In the genomic region with DNA sequence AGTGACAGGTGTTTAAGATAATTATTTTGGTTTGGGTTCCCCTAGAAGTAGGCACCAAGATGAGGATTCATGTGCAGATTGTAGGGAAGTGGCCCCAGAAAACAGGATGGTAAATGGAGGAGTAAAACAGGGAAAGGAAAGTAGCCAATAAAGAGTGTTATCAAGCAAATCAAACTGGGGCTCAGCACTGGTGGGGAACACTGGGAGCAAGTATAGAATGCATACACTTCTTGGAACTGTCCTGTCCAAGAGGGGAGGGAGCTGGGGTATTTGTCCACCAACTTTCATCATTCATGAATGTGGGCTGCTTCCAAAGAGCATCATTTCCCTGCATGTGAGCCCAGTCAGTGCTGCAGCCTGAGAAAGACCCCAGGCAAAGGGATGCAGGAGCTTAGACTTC, we compare ENCODE assay signal across 24 cellular contexts.
"Had no signal": no experiment of that assay in that cellular context is flagged by ENCODE, and none has a peak within 500 bp of the region (broad histone marks: within the 10 kb centered on the region; RNA-seq: fewer than 3 reads in every experiment).

No MANE protein-coding gene starts in this region.

- H3K4me3 ChIP-seq: colonic mucosa, coronary artery, dorsolateral prefrontal cortex, esophagus squamous epithelium, gastrocnemius medialis, gastroesophageal sphincter, heart left ventricle, heart right ventricle had no signal

- H3K9me3 ChIP-seq: colonic mucosa, esophagus squamous epithelium, gastrocnemius medialis, gastroesophageal sphincter, heart left ventricle, heart right ventricle had no signal

- H3K27ac Mint-ChIP-seq: dendritic cell treated with granulocyte-macrophage colony-stimulating factor and Interleukin-4, amounts not matched to agents 40 ng/mL and 50 ng/mL, for 4 days; effector memory CD8-positive, alpha-beta T cell; endodermal cell had no signal

- H3K4me1 Mint-ChIP-seq: endodermal cell had no signal

- DNase-seq: colonic mucosa; cortex of kidney; dermis blood vessel endothelial cell; dorsolateral prefrontal cortex; effector CD4-positive, alpha-beta T cell; effector CD8-positive, alpha-beta T cell; effector memory CD4-positive, alpha-beta T cell; effector memory CD8-positive, alpha-beta T cell; endodermal cell; erythroblast; esophagus squamous epithelium; foreskin fibroblast; foreskin keratinocyte; foreskin melanocyte; gastrocnemius medialis; glutamatergic neuron; head of caudate nucleus; heart left ventricle; heart right ventricle had no signal

- H3K4me1 ChIP-seq: colonic mucosa, esophagus squamous epithelium, gastrocnemius medialis, gastroesophageal sphincter, heart left ventricle, heart right ventricle had no signal

- ATAC-seq: effector memory CD8-positive, alpha-beta T cell; esophagus mucosa; foreskin keratinocyte; gastrocnemius medialis; gastroesophageal sphincter; heart left ventricle; heart right ventricle had no signal

- H3K9me3 Mint-ChIP-seq: dendritic cell treated with granulocyte-macrophage colony-stimulating factor and Interleukin-4, amounts not matched to agents 40 ng/mL and 50 ng/mL, for 4 days; endodermal cell had no signal

- H3K27ac ChIP-seq: colonic mucosa, coronary artery, dorsolateral prefrontal cortex, epithelial cell of prostate, esophagus squamous epithelium, foreskin keratinocyte, gastrocnemius medialis, gastroesophageal sphincter, heart left ventricle, heart right ventricle had no signal

- H3K27me3 Mint-ChIP-seq: dendritic cell treated with granulocyte-macrophage colony-stimulating factor and Interleukin-4, amounts not matched to agents 40 ng/mL and 50 ng/mL, for 4 days; effector memory CD8-positive, alpha-beta T cell had no signal

- H3K27me3 ChIP-seq: colonic mucosa, foreskin keratinocyte, gastrocnemius medialis, heart left ventricle, heart right ventricle had no signal

- H3K4me3 Mint-ChIP-seq: dendritic cell treated with granulocyte-macrophage colony-stimulating factor and Interleukin-4, amounts not matched to agents 40 ng/mL and 50 ng/mL, for 4 days; effector memory CD8-positive, alpha-beta T cell; endodermal cell had no signal

- H3K36me3 ChIP-seq: colonic mucosa, esophagus squamous epithelium, gastrocnemius medialis, gastroesophageal sphincter, heart left ventricle, heart right ventricle had no signal
